8 cellular contexts compared by ENCODE assay signal in the genomic region with DNA sequence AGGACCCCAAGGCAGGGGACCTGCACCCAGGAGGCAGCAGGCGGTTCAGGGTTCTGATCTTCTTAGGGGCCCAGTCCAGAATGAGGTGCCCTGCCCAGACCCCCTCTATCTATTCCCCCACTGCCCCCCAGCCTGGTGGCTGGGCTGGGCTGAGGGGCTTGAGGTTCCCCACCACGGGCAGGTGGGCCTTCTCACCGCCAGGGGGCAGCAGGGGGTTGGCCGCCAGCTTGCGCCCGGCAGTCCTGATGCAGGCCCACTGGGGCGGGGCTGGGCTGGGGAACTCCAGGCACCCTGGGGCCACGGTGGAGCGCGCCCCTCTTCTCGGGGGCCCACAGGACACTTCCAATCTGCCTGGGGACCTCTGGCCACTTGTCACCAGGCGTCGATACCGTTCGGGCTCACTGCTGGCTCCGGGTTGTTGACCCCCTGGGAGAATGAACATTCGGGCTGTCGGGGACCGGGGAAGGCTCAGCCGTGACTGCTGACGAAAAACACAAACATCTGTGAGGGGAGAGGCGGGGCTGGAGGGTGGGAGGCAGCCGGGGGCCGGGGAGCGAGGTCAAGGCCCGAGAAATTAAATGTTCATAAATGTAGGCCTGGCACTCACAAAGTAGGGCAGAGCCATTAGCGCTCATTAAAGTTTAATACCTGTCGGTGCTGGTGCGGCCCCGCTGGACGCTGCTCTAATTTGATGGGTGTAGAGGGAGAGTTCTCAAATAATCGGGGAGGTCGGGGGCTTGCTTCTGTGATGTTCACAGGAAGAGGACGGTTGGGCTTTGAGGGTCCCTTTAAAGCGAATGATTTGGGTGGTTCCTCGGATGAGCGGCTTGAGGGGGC.
DNase-seq lines count a peak whose midpoint lies in the region; ATAC-seq and TF ChIP-seq lines count a peak whose summit lies in the region.

No MANE protein-coding gene starts in this region.

- no peak for TF ChIP-seq POLR2A in testis (IDR thresholded peaks at IDR 0.05)

- no peaks in the 10 kb centered on the region for H3F3A ChIP-seq in MM.1S (ENCODE audit: insufficient read depth, low read length)

- no peaks in the 10 kb centered on the region for H3K79me2 ChIP-seq in DND-41 (ENCODE audit: insufficient read depth, low read length)
- H3K79me2 ChIP-seq in MM.1S (ENCODE audit: low read length): no peaks in the 10 kb centered on the region

- H3K4me1 ChIP-seq in DND-41 (ENCODE audit: insufficient read depth, low read length) (peaks cover 16% of the 10 kb centered on the region), MM.1S (ENCODE audit: low read length) (no peaks in the 10 kb centered on the region), testis (peaks cover 44% of the 10 kb centered on the region)

- no peaks in the 10 kb centered on the region for H3K36me3 ChIP-seq in DND-41 (ENCODE audit: insufficient read depth, low read length)
- H3K36me3 ChIP-seq in MM.1S (replicated peaks; ENCODE audit: insufficient read depth, low read length): no peaks in the 10 kb centered on the region
- H3K36me3 ChIP-seq in testis (ENCODE audit: low read depth, missing control alignments): no peaks in the 10 kb centered on the region

- intact Hi-C loops in testis (cut with DNase I; ENCODE audit: low total_unique reads): no loop called here

- H3K9me3 Mint-ChIP-seq in neural crest cell: no peaks in the 10 kb centered on the region

- TF ChIP-seq CTCF in DND-41 (IDR thresholded peaks at IDR 0.05; ENCODE audit: borderline replicate concordance, extremely low read depth, low read length, poor library complexity, severe bottlenecking): peak; percentile 87
- TF ChIP-seq CTCF in MM.1S (IDR thresholded peaks at IDR 0.05; ENCODE audit: low read length): peak; percentile 64
- peak; percentile 88 for TF ChIP-seq CTCF in neural crest cell (conservative IDR thresholded peaks at IDR 0.05)
- peak; percentile 72 to 91 (median 77) for TF ChIP-seq CTCF in testis (IDR thresholded peaks at IDR 0.05)

- H4K20me1 ChIP-seq in DND-41 (ENCODE audit: insufficient read depth, low read length): no peaks in the 10 kb centered on the region
- H4K20me1 ChIP-seq in MM.1S (ENCODE audit: insufficient read depth, low read length): no peaks in the 10 kb centered on the region

- H3K27ac ChIP-seq in DND-41 (ENCODE audit: low read length) (no peak overlapping the region), MM.1S (ENCODE audit: low read length) (no peak overlapping the region), testis (peak overlapping the region; percentile 9 to 50)

- 70 to 79% methylated on average over 26 to 32 of the region's 37 CpGs for WGBS in testis, 2 donors

- H3K4me3 ChIP-seq in DND-41 (ENCODE audit: low read depth in 1 of 2, low read length in 2 of 2): no peak overlapping the region
- no peak overlapping the region for H3K4me3 ChIP-seq in MM.1S (ENCODE audit: low read length)
- no peak overlapping the region for H3K4me3 ChIP-seq in testis

- no peak overlapping the region for H3K4me2 ChIP-seq in DND-41 (ENCODE audit: insufficient read depth, low read length)
- H3K4me2 ChIP-seq in MM.1S (ENCODE audit: low read depth, low read length): no peak overlapping the region

- DNase-seq in DND-41 (peak; percentile 81), MM.1S (peak; percentile 13), epidermal melanocyte (ENCODE audit: insufficient read length, low spot score) (peak; percentile 60), neural crest cell (ENCODE audit: low read depth, low spot score) (peak; percentile 83), testis (peak; percentile 53)
- DNase-seq in activated CD8-positive, alpha-beta memory T cell treated with anti-CD3 and anti-CD28 coated beads for 1 hour (ENCODE audit: extremely low read depth in 1 of 2, low read depth in 1 of 2): peak; percentile 17 to 55

- H3K9me2 ChIP-seq in MM.1S (replicated peaks; ENCODE audit: insufficient read depth, low read length): no peaks in the 10 kb centered on the region

- H3K27ac Mint-ChIP-seq in neural crest cell (ENCODE audit: unreplicated experiment): no peak overlapping the region

- H2AFZ ChIP-seq in DND-41 (ENCODE audit: low read depth, low read length) (no peak overlapping the region), MM.1S (ENCODE audit: low read length) (no peak overlapping the region)

- H3K27me3 Mint-ChIP-seq in neural crest cell (ENCODE audit: low read depth): peaks cover 16% of the 10 kb centered on the region

- H3K9me3 ChIP-seq in DND-41 (ENCODE audit: insufficient read depth, low read length, severe bottlenecking) (no peaks in the 10 kb centered on the region), MM.1S (replicated peaks; ENCODE audit: insufficient read depth, low read length) (no peaks in the 10 kb centered on the region), testis (no peaks in the 10 kb centered on the region)

- peaks cover 24% of the 10 kb centered on the region for H3K4me1 Mint-ChIP-seq in neural crest cell

- H3K4me3 Mint-ChIP-seq in neural crest cell: no peak overlapping the region

- H3K27me3 ChIP-seq in DND-41 (ENCODE audit: insufficient read depth, low read length, poor library complexity) (no peaks in the 10 kb centered on the region), MM.1S (replicated peaks; ENCODE audit: insufficient read depth, low read length) (peaks cover 59% of the 10 kb centered on the region), testis (no peaks in the 10 kb centered on the region)

- ATAC-seq in DND-41 (ENCODE audit: insufficient read depth, low read depth): peak; percentile 87
- ATAC-seq in HG02610 (IDR thresholded peaks at IDR 0.05; ENCODE audit: unreplicated experiment): no peak
- ATAC-seq in HG02759 (IDR thresholded peaks at IDR 0.05; ENCODE audit: unreplicated experiment): no peak

- H3K36me3 Mint-ChIP-seq in neural crest cell (ENCODE audit: low read depth): no peaks in the 10 kb centered on the region

- H3K9ac ChIP-seq in DND-41 (ENCODE audit: low read depth, low read length) (no peak overlapping the region), MM.1S (ENCODE audit: low read length) (no peak overlapping the region)

Comparison
In these comparisons a context has a peak if more than half of its experiments do, and no peak if none do; other contexts are left out.
1. DNase-seq: peak in every context shown above with its lines; median percentile 83 in neural crest cell; 81 in DND-41; 60 in epidermal melanocyte; 53 in testis; 36 in activated CD8-positive, alpha-beta memory T cell treated with anti-CD3 and anti-CD28 coated beads for 1 hour; 13 in MM.1S.
2. H3K27ac ChIP-seq: peak in testis (2 of 2); none in DND-41 (single experiment) and MM.1S (single experiment).
3. Peak in every context shown above with its lines, with median percentiles within 50 percentile points of each other: CTCF ChIP-seq.